Comparison of ENCODE assay signal across 9 cellular contexts in genomic region chr1:38152351-38153082, GRCh38.
DNase-seq lines count a peak whose midpoint lies in the region; ATAC-seq and TF ChIP-seq lines count a peak whose summit lies in the region.
"Had no signal": no experiment of that assay in that cellular context is flagged by ENCODE, and none has a peak within 500 bp of the region (broad histone marks: within the 10 kb centered on the region; RNA-seq: fewer than 3 reads in every experiment).

No MANE protein-coding gene starts in this region.

- H3K27ac ChIP-seq in OCI-LY3 (ENCODE audit: low read length) (peak overlapping the region; percentile 100), testis (no peak overlapping the region)
- no peak overlapping the region for H3K27ac ChIP-seq in effector memory CD4-positive, alpha-beta T cell (ENCODE audit: insufficient read depth, low read length, poor library complexity, severe bottlenecking)
- H3K27ac ChIP-seq: SJSA1 had no signal

- no peak for TF ChIP-seq POLR2A in testis (IDR thresholded peaks at IDR 0.05)

- no peak overlapping the region for H2AFZ ChIP-seq in OCI-LY3 (ENCODE audit: low read depth, low read length)

- 96 to 98% methylated on average over 3 of the region's 3 CpGs for WGBS in testis, 2 donors

- H3K27me3 ChIP-seq in OCI-LY3 (ENCODE audit: low read depth, low read length) (no peaks in the 10 kb centered on the region), testis (no peaks in the 10 kb centered on the region)
- H3K27me3 ChIP-seq in effector memory CD4-positive, alpha-beta T cell (replicated peaks; ENCODE audit: control insufficient read depth, insufficient read depth, low read length, poor library complexity, severe bottlenecking), result no peaks in the 10 kb centered on the region
- H3K27me3 ChIP-seq: SJSA1 had no signal

- H3K9me3 Mint-ChIP-seq in memory B cell, result no peaks in the 10 kb centered on the region
- H3K9me3 Mint-ChIP-seq in stimulated activated effector memory CD8-positive, alpha-beta T cell treated with anti-CD3 and anti-CD28 coated beads, Interleukin-12 subunit alpha, Interleukin-12 subunit beta, amount 100 ng/mL, for 72 hours, result no peaks in the 10 kb centered on the region

- H3K9me3 ChIP-seq in OCI-LY3 (ENCODE audit: insufficient read depth, low read length) (no peaks in the 10 kb centered on the region), testis (no peaks in the 10 kb centered on the region)
- no peaks in the 10 kb centered on the region for H3K9me3 ChIP-seq in effector memory CD4-positive, alpha-beta T cell (ENCODE audit: control insufficient read depth, low read length)
- H3K9me3 ChIP-seq: SJSA1 had no signal

- intact Hi-C loops in testis (cut with DNase I; ENCODE audit: low total_unique reads), result no loop called here

- H3K4me1 ChIP-seq in OCI-LY3 (ENCODE audit: low read length) (peaks cover 65% of the 10 kb centered on the region), testis (no peaks in the 10 kb centered on the region)
- H3K4me1 ChIP-seq in effector memory CD4-positive, alpha-beta T cell (ENCODE audit: control insufficient read depth, insufficient read depth, low read length, poor library complexity, severe bottlenecking), result no peaks in the 10 kb centered on the region
- H3K4me1 ChIP-seq: SJSA1 had no signal

- no peaks in the 10 kb centered on the region for H3K36me3 Mint-ChIP-seq in memory B cell
- H3K36me3 Mint-ChIP-seq in stimulated activated effector memory CD8-positive, alpha-beta T cell treated with anti-CD3 and anti-CD28 coated beads, Interleukin-12 subunit alpha, Interleukin-12 subunit beta, amount 100 ng/mL, for 72 hours, result no peaks in the 10 kb centered on the region

- H3K4me3 Mint-ChIP-seq in memory B cell, result no peak overlapping the region
- H3K4me3 Mint-ChIP-seq in stimulated activated effector memory CD8-positive, alpha-beta T cell treated with anti-CD3 and anti-CD28 coated beads, Interleukin-12 subunit alpha, Interleukin-12 subunit beta, amount 100 ng/mL, for 72 hours, result no peak overlapping the region

- TF ChIP-seq CTCF in GM12874 (IDR thresholded peaks at IDR 0.05; ENCODE audit: insufficient read depth, low read depth, low read length), result peak; percentile 33; the same call in 1 of the 2 replicates
- peak; percentile 46 for TF ChIP-seq CTCF in LNCaP clone FGC (IDR thresholded peaks at IDR 0.05; ENCODE audit: control insufficient read depth, extremely low read depth, insufficient read depth)
- peak; percentile 37 for TF ChIP-seq CTCF in OCI-LY3 (IDR thresholded peaks at IDR 0.05; ENCODE audit: low read depth, low read length)
- no peak for TF ChIP-seq CTCF in testis (IDR thresholded peaks at IDR 0.05)

- H3K4me1 Mint-ChIP-seq in memory B cell, result peaks cover 28% of the 10 kb centered on the region
- no peaks in the 10 kb centered on the region for H3K4me1 Mint-ChIP-seq in stimulated activated effector memory CD8-positive, alpha-beta T cell treated with anti-CD3 and anti-CD28 coated beads, Interleukin-12 subunit alpha, Interleukin-12 subunit beta, amount 100 ng/mL, for 72 hours

- H4K20me1 ChIP-seq in OCI-LY3 (ENCODE audit: insufficient read depth, low read length), result no peaks in the 10 kb centered on the region

- H3K27me3 Mint-ChIP-seq in memory B cell, result peaks cover 2% of the 10 kb centered on the region

- DNase-seq in LNCaP clone FGC (ENCODE audit: low read depth) (peak; percentile 50), memory B cell (ENCODE audit: low spot score in 2 of 2) (no peak), testis (no peak), NK-92 (lab: John Stamatoyannopoulos, UW; ENCODE audit: unreplicated experiment) (no peak)
- DNase-seq in stimulated activated effector memory CD8-positive, alpha-beta T cell treated with anti-CD3 and anti-CD28 coated beads, Interleukin-12 subunit alpha, Interleukin-12 subunit beta, amount 100 ng/mL, for 72 hours (ENCODE audit: low spot score in 2 of 2), result no peak
- no peak for DNase-seq in effector memory CD4-positive, alpha-beta T cell

- H3K27ac Mint-ChIP-seq in memory B cell, result peak overlapping the region; percentile 25
- no peak overlapping the region for H3K27ac Mint-ChIP-seq in stimulated activated effector memory CD8-positive, alpha-beta T cell treated with anti-CD3 and anti-CD28 coated beads, Interleukin-12 subunit alpha, Interleukin-12 subunit beta, amount 100 ng/mL, for 72 hours

- peak overlapping the region; percentile 85 for H3K4me2 ChIP-seq in OCI-LY3 (ENCODE audit: low read length)

- 0 out of 2 replicates have a peak, but pooled peaks cover 3% of the 10 kb centered on the region for H3K79me2 ChIP-seq in OCI-LY3 (ENCODE audit: low read length)

- H3K36me3 ChIP-seq in OCI-LY3 (replicated peaks; ENCODE audit: low read depth, low read length) (peaks cover 7% of the 10 kb centered on the region), testis (ENCODE audit: low read depth, missing control alignments) (no peaks in the 10 kb centered on the region)
- no peaks in the 10 kb centered on the region for H3K36me3 ChIP-seq in effector memory CD4-positive, alpha-beta T cell (ENCODE audit: control insufficient read depth, insufficient read depth, low read length)
- H3K36me3 ChIP-seq: SJSA1 had no signal

- peak; percentile 68 for ATAC-seq in memory B cell (ENCODE audit: low read depth)
- no peak for ATAC-seq in stimulated activated effector memory CD8-positive, alpha-beta T cell treated with anti-CD3 and anti-CD28 coated beads, Interleukin-12 subunit alpha, Interleukin-12 subunit beta, amount 100 ng/mL, for 72 hours

- no peak overlapping the region for H3K4me3 ChIP-seq in LNCaP clone FGC (ENCODE audit: low read depth, low read length)
- peak overlapping the region; percentile 64 for H3K4me3 ChIP-seq in OCI-LY3 (ENCODE audit: low read length)
- no peak overlapping the region for H3K4me3 ChIP-seq in testis
- H3K4me3 ChIP-seq in effector memory CD4-positive, alpha-beta T cell (ENCODE audit: insufficient read depth, low read depth, low read length, poor library complexity, severe bottlenecking), result no peak overlapping the region
- H3K4me3 ChIP-seq: SJSA1 had no signal

- H3K9ac ChIP-seq in OCI-LY3 (ENCODE audit: low read length), result peak overlapping the region; percentile 96

Comparison
In these comparisons a context has a peak if more than half of its experiments do, and no peak if none do; other contexts are left out.
1. CTCF ChIP-seq: peak in GM12874 (single experiment), LNCaP clone FGC (single experiment) and OCI-LY3 (single experiment); none in testis (0 of 3).